15 cellular contexts compared by ENCODE assay signal in genomic region chr6:39224523-39225182, GRCh38. TPM values are rescaled to one million over a fixed set of nuclear protein-coding genes. Genes with fewer than 3 reads are reported as not detected.
DNase-seq lines count a peak whose midpoint lies in the region; ATAC-seq and TF ChIP-seq lines count a peak whose summit lies in the region.
"Had no signal": no experiment of that assay in that cellular context is flagged by ENCODE, and none has a peak within 500 bp of the region (broad histone marks: within the 10 kb centered on the region; RNA-seq: fewer than 3 reads in every experiment).

No MANE protein-coding gene starts in this region.

- no peaks in the 10 kb centered on the region for H3K36me3 ChIP-seq in suprapubic skin

- peaks cover 49% of the 10 kb centered on the region for H3K36me3 Mint-ChIP-seq in activated CD8-positive, alpha-beta memory T cell treated with anti-CD3 and anti-CD28 coated beads, Interleukin-2, amount 10 ng/mL, durations not matched to agents 7 days and 5 days
- H3K36me3 Mint-ChIP-seq in WTC11: peaks cover 44% of the 10 kb centered on the region
- H3K36me3 Mint-ChIP-seq in naive thymus-derived CD8-positive, alpha-beta T cell: no peaks in the 10 kb centered on the region

- POLR2A ChIA-PET in WTC11 (lab: Charles Lee): no interaction called here
- POLR2A ChIA-PET in naive thymus-derived CD8-positive, alpha-beta T cell (lab: Charles Lee): interaction anchor here (0.7 kb wide), 1 partner anchor 1518 kb away, joined by 4 read pairs; no protein-coding TSS in a partner anchor

- CTCF ChIA-PET in activated CD8-positive, alpha-beta memory T cell treated with anti-CD3 and anti-CD28 coated beads, Interleukin-2, amount 10 ng/mL, durations not matched to agents 7 days and 5 days (lab: Charles Lee): interaction anchor here (0.7 to 2.5 kb wide), 5 partner anchors 9 to 136 kb away, joined by 3 to 10 read pairs (median 4); no protein-coding TSS in a partner anchor
- CTCF ChIA-PET in WTC11 (lab: Charles Lee): interaction anchor here (0.6 to 2.1 kb wide), 4 partner anchors 16 to 78 kb away, joined by 5 to 16 read pairs (median 6); no protein-coding TSS in a partner anchor

- peaks cover 20% of the 10 kb centered on the region for H3K4me1 ChIP-seq in suprapubic skin

- H3K4me1 Mint-ChIP-seq in activated CD8-positive, alpha-beta memory T cell treated with anti-CD3 and anti-CD28 coated beads, Interleukin-2, amount 10 ng/mL, durations not matched to agents 7 days and 5 days: peaks cover 81% of the 10 kb centered on the region
- peaks cover 87% of the 10 kb centered on the region for H3K4me1 Mint-ChIP-seq in WTC11
- H3K4me1 Mint-ChIP-seq in naive thymus-derived CD8-positive, alpha-beta T cell: peaks cover 17 to 45% (median 32%) of the 10 kb centered on the region in 4 donors

- TF ChIP-seq CTCF in WTC11 (IDR thresholded peaks at IDR 0.05) (no peak), suprapubic skin (IDR thresholded peaks at IDR 0.05) (no peak)

- 82% methylated on average over 5 of the region's 5 CpGs for WGBS in suprapubic skin

- peak overlapping the region; percentile 98 for H3K27ac Mint-ChIP-seq in activated CD8-positive, alpha-beta memory T cell treated with anti-CD3 and anti-CD28 coated beads, Interleukin-2, amount 10 ng/mL, durations not matched to agents 7 days and 5 days
- H3K27ac Mint-ChIP-seq in WTC11: peak overlapping the region; percentile 41
- H3K27ac Mint-ChIP-seq in naive thymus-derived CD8-positive, alpha-beta T cell: no peak overlapping the region

- no peaks in the 10 kb centered on the region for H3K9me3 ChIP-seq in suprapubic skin

- peaks cover 20% of the 10 kb centered on the region for H3K27me3 ChIP-seq in suprapubic skin

- TF ChIP-seq EP300 in suprapubic skin (IDR thresholded peaks at IDR 0.05): no peak

- DNase-seq in activated CD8-positive, alpha-beta memory T cell treated with anti-CD3 and anti-CD28 coated beads, Interleukin-2, amount 10 ng/mL, durations not matched to agents 7 days and 5 days: no peak
- DNase-seq in activated CD8-positive, alpha-beta memory T cell treated with anti-CD3 and anti-CD28 coated beads, Interleukin-2, amount 50 U/mL, for 4 hours: no peak
- DNase-seq in WTC11 (ENCODE audit: low spot score) (no peak), left lobe of liver (ENCODE audit: low spot score) (peak; percentile 73), suprapubic skin (ENCODE audit: low spot score in 2 of 2) (no peak), retina (no peak), NCI-H2081 (lab: John Stamatoyannopoulos, UW) (no peak)
- no peak for DNase-seq in naive thymus-derived CD8-positive, alpha-beta T cell
- DNase-seq: aorta, HCEC 1CT, Kasumi-1, NCI-H2081 treated with DMSO at 0.1 percent for 48 hours had no signal

- ATAC-seq in activated CD8-positive, alpha-beta memory T cell treated with anti-CD3 and anti-CD28 coated beads, Interleukin-2, amount 10 ng/mL, durations not matched to agents 7 days and 5 days: no peak
- ATAC-seq in WTC11 (no peak), left lobe of liver (peak; percentile 22)
- ATAC-seq in naive thymus-derived CD8-positive, alpha-beta T cell: no peak
- ATAC-seq: Right ventricle myocardium inferior had no signal

- H3K27ac ChIP-seq in suprapubic skin: no peak overlapping the region

- H3K27me3 Mint-ChIP-seq in activated CD8-positive, alpha-beta memory T cell treated with anti-CD3 and anti-CD28 coated beads, Interleukin-2, amount 10 ng/mL, durations not matched to agents 7 days and 5 days: no peaks in the 10 kb centered on the region
- no peaks in the 10 kb centered on the region for H3K27me3 Mint-ChIP-seq in WTC11 (ENCODE audit: low read depth)
- peaks cover 0 to 8% (median 0%) of the 10 kb centered on the region in 5 donors for H3K27me3 Mint-ChIP-seq in naive thymus-derived CD8-positive, alpha-beta T cell

- peak overlapping the region; percentile 48 for H3K4me3 ChIP-seq in suprapubic skin
- H3K4me3 ChIP-seq: smooth muscle cell had no signal

- peak overlapping the region; percentile 36 for H3K4me3 Mint-ChIP-seq in activated CD8-positive, alpha-beta memory T cell treated with anti-CD3 and anti-CD28 coated beads, Interleukin-2, amount 10 ng/mL, durations not matched to agents 7 days and 5 days
- H3K4me3 Mint-ChIP-seq in WTC11: peak overlapping the region; percentile 29; the same call in 1 of the 2 replicates
- H3K4me3 Mint-ChIP-seq in naive thymus-derived CD8-positive, alpha-beta T cell: no peak overlapping the region

- TF ChIP-seq POLR2A in suprapubic skin (IDR thresholded peaks at IDR 0.05): no peak

- no peaks in the 10 kb centered on the region for H3K9me3 Mint-ChIP-seq in activated CD8-positive, alpha-beta memory T cell treated with anti-CD3 and anti-CD28 coated beads, Interleukin-2, amount 10 ng/mL, durations not matched to agents 7 days and 5 days (ENCODE audit: low read depth)
- H3K9me3 Mint-ChIP-seq in WTC11: no peaks in the 10 kb centered on the region
- H3K9me3 Mint-ChIP-seq in naive thymus-derived CD8-positive, alpha-beta T cell: no peaks in the 10 kb centered on the region

TF ChIP-seq in WTC11, 78 proteins besides CTCF, POLR2A, EP300 and RAD21 (continues in another document):
- no peak for TF ChIP-seq TEAD4 (CRISPR knock-in tag; IDR thresholded peaks at IDR 0.05)
- no peak for TF ChIP-seq PREB (CRISPR knock-in tag; IDR thresholded peaks at IDR 0.05; ENCODE audit: borderline replicate concordance)
- TF ChIP-seq ETV6 (CRISPR knock-in tag; IDR thresholded peaks at IDR 0.05): no peak
- TF ChIP-seq ZNF532 (CRISPR knock-in tag; IDR thresholded peaks at IDR 0.05; ENCODE audit: borderline replicate concordance): no peak
- TF ChIP-seq JUN (CRISPR knock-in tag; IDR thresholded peaks at IDR 0.05): no peak
- TF ChIP-seq ATF6 (CRISPR knock-in tag; IDR thresholded peaks at IDR 0.05): no peak
- TF ChIP-seq ESRRA (CRISPR knock-in tag; IDR thresholded peaks at IDR 0.05; ENCODE audit: borderline replicate concordance): no peak

RNA-seq across cellular contexts. Expression of gene KCNK5, which starts 4.6 kb away (rescaled TPM):
- total RNA-seq in activated CD8-positive, alpha-beta memory T cell treated with anti-CD3 and anti-CD28 coated beads, Interleukin-2, amount 10 ng/mL, durations not matched to agents 7 days and 5 days: 10 to 100 TPM; 19.1 to 30.8 TPM
- 31.7 to 41.8 TPM (median 34.3 TPM) in 3 replicates for total RNA-seq in WTC11 (2021)
- 62.3 TPM for total RNA-seq in left lobe of liver
- total RNA-seq in suprapubic skin: 10 to 100 TPM; 18.6 to 43.9 (median 26.3) TPM
- under 1 TPM; 0.11 to 0.16 TPM for total RNA-seq in naive thymus-derived CD8-positive, alpha-beta T cell
- not detected for polyA plus RNA-seq in naive thymus-derived CD8-positive, alpha-beta T cell
- total RNA-seq: osteocyte, smooth muscle cell had no signal
- polyA plus RNA-seq: smooth muscle cell had no signal

Comparison
In these comparisons a context has a peak if more than half of its experiments do, and no peak if none do; other contexts are left out.
1. H3K27ac Mint-ChIP-seq: peak in activated CD8-positive, alpha-beta memory T cell treated with anti-CD3 and anti-CD28 coated beads, Interleukin-2, amount 10 ng/mL, durations not matched to agents 7 days and 5 days (single experiment) and WTC11 (single experiment); none in naive thymus-derived CD8-positive, alpha-beta T cell (0 of 10).
2. H3K4me3 Mint-ChIP-seq: peak in activated CD8-positive, alpha-beta memory T cell treated with anti-CD3 and anti-CD28 coated beads, Interleukin-2, amount 10 ng/mL, durations not matched to agents 7 days and 5 days (single experiment) and WTC11 (single experiment); none in naive thymus-derived CD8-positive, alpha-beta T cell (0 of 10).
3. RNA of gene KCNK5, which starts 4.6 kb away (total RNA-seq): 62.3 TPM in left lobe of liver (single experiment), 31.7 to 41.8 TPM in WTC11, 19.1 to 30.8 TPM in activated CD8-positive, alpha-beta memory T cell treated with anti-CD3 and anti-CD28 coated beads, Interleukin-2, amount 10 ng/mL, durations not matched to agents 7 days and 5 days and 18.6 to 43.9 TPM in suprapubic skin; 0.11 to 0.16 TPM in naive thymus-derived CD8-positive, alpha-beta T cell; every median in the first group is over 10 times any median in the second.